8 cellular contexts compared by ENCODE assay signal in genomic region chr17:64128787-64129514, GRCh38. TPM values are rescaled to one million over a fixed set of nuclear protein-coding genes. Genes with fewer than 3 reads are reported as not detected.
DNase-seq lines count a peak whose midpoint lies in the region; ATAC-seq, FAIRE-seq and TF ChIP-seq lines count a peak whose summit lies in the region.

No MANE protein-coding gene starts in this region.

- H4K20me1 ChIP-seq in SK-N-SH (ENCODE audit: insufficient read depth): no peaks in the 10 kb centered on the region

- H3K4me3 Mint-ChIP-seq in endodermal cell (peak overlapping the region; percentile 62), natural killer cell (peak overlapping the region; percentile 92)

- TF ChIP-seq EP300 in A549 (IDR thresholded peaks at IDR 0.05) (no peak), SK-N-SH (IDR thresholded peaks at IDR 0.05; ENCODE audit: borderline replicate concordance in 1 of 2, low read depth in 1 of 2, low read length in 1 of 2) (no peak)

- H3K9ac ChIP-seq in SK-N-SH (peak overlapping the region; percentile 81), endodermal cell (ENCODE audit: extremely low read depth, low read length, poor library complexity, severe bottlenecking) (peak overlapping the region; percentile 45)

- TF ChIP-seq POLR2A in A549 (IDR thresholded peaks at IDR 0.05; ENCODE audit: low read length): no peak

- TF ChIP-seq CTCF in A549 (IDR thresholded peaks at IDR 0.05) (no peak), GM12875 (IDR thresholded peaks at IDR 0.05; ENCODE audit: borderline replicate concordance, insufficient read depth, low read depth, low read length) (no peak), SK-N-SH (IDR thresholded peaks at IDR 0.05) (no peak), endodermal cell (conservative IDR thresholded peaks at IDR 0.05) (no peak), natural killer cell (IDR thresholded peaks at IDR 0.05) (no peak), GM10266 (IDR thresholded peaks at IDR 0.05; ENCODE audit: control insufficient read depth, insufficient read depth, low read depth, missing control alignments) (no peak)

- H3K27me3 ChIP-seq in SK-N-SH (ENCODE audit: insufficient read depth): no peaks in the 10 kb centered on the region
- peaks cover 23% of the 10 kb centered on the region for H3K27me3 ChIP-seq in endodermal cell (ENCODE audit: control insufficient read depth, insufficient read depth, low read length, poor library complexity, severe bottlenecking)

- CTCF ChIA-PET in A549 (lab: Yijun Ruan, JAX): interaction anchor here (0.7 to 29.0 kb wide), 11 partner anchors 16 to 225 kb away, joined by 3 to 863 read pairs (median 5); partner anchors contain the start of genes CSHL1 and GH1
- CTCF ChIA-PET in SK-N-SH (lab: Yijun Ruan, JAX): interaction anchor here (1.0 to 29.1 kb wide), 9 partner anchors 8 to 210 kb away, joined by 3 to 810 read pairs (median 47); partner anchors contain the start of genes GH1 and ICAM2

- FAIRE-seq in A549 (lab: Jason Lieb, UNC): no peak

- H3K9me2 ChIP-seq in SK-N-SH: no peaks in the 10 kb centered on the region

- H3K27ac ChIP-seq in A549: peak overlapping the region; percentile 85 to 95
- H3K27ac ChIP-seq in SK-N-SH (ENCODE audit: low read depth in 2 of 2, low read length in 1 of 2): peak overlapping the region; percentile 62 to 68
- H3K27ac ChIP-seq in endodermal cell (ENCODE audit: low read depth, low read length): no peak overlapping the region

- H3K27ac Mint-ChIP-seq in endodermal cell (peak overlapping the region; percentile 8), natural killer cell (peak overlapping the region; percentile 78 to 84)

- WGBS in A549 (ENCODE audit: missing lambda C conversion rate): 7% methylated on average over 15 of the region's 15 CpGs
- 30% methylated on average over 15 of the region's 15 CpGs for WGBS in SK-N-SH (ENCODE audit: low lambda C conversion rate)
- 30% methylated on average over 13 to 15 of the region's 15 CpGs for WGBS in endodermal cell (ENCODE audit: insufficient coverage in 1 of 2, insufficient read length in 1 of 2), 2 experiments

- H3K9me3 ChIP-seq in A549 (no peaks in the 10 kb centered on the region), SK-N-SH (no peaks in the 10 kb centered on the region), endodermal cell (ENCODE audit: control insufficient read depth, low read length) (no peaks in the 10 kb centered on the region)

- peak overlapping the region; percentile 80 for H3K4me3 ChIP-seq in A549
- peak overlapping the region; percentile 75 for H3K4me3 ChIP-seq in GM12875 (ENCODE audit: low read depth, low read length)
- peak overlapping the region; percentile 72 to 82 for H3K4me3 ChIP-seq in SK-N-SH (ENCODE audit: low read depth in 2 of 2, low read length in 1 of 2)
- peak overlapping the region; percentile 83 for H3K4me3 ChIP-seq in endodermal cell (ENCODE audit: low read length)

- H3K79me2 ChIP-seq in SK-N-SH (ENCODE audit: insufficient read depth): peaks cover 48% of the 10 kb centered on the region

- TF ChIP-seq RAD21 in A549 (conservative IDR thresholded peaks at IDR 0.05 in 1 of 2, IDR thresholded peaks at IDR 0.05 in 1 of 2) (no peak), SK-N-SH (IDR thresholded peaks at IDR 0.05; ENCODE audit: low read length) (no peak)

- H2AFZ ChIP-seq in SK-N-SH (ENCODE audit: low read depth): peak overlapping the region; percentile 77

- H3K4me1 Mint-ChIP-seq in endodermal cell (peaks cover 5% of the 10 kb centered on the region), natural killer cell (peaks cover 34 to 54% of the 10 kb centered on the region in 2 donors)

- DNase-seq in A549 (ENCODE audit: low read depth in 1 of 2, low spot score in 1 of 2) (peak; percentile 51 to 69), SK-N-SH (no peak), endodermal cell (no peak), natural killer cell (no peak), GM10266 (ENCODE audit: extremely low spot score) (no peak), GM19240 (ENCODE audit: insufficient read length, low spot score) (no peak)

- H3K4me1 ChIP-seq in A549 (peaks cover 35% of the 10 kb centered on the region), SK-N-SH (ENCODE audit: control insufficient read depth in 1 of 2, insufficient read depth in 2 of 2, low read depth in 1 of 2, low read length in 1 of 2) (peaks cover 13 to 18% of the 10 kb centered on the region in 2 experiments; a peak in 3 of 4 replicates), endodermal cell (ENCODE audit: control insufficient read depth, insufficient read depth, low read length) (peaks cover 5% of the 10 kb centered on the region)

- H3K9me3 Mint-ChIP-seq in endodermal cell: no peaks in the 10 kb centered on the region
- no peaks in the 10 kb centered on the region for H3K9me3 Mint-ChIP-seq in natural killer cell

- H3K27me3 Mint-ChIP-seq in endodermal cell (ENCODE audit: insufficient read depth): peaks cover 21% of the 10 kb centered on the region
- no peaks in the 10 kb centered on the region for H3K27me3 Mint-ChIP-seq in natural killer cell (ENCODE audit: low read depth in 2 of 2)

- H3K36me3 ChIP-seq in SK-N-SH (replicated peaks in 1 of 2; ENCODE audit: control insufficient read depth in 1 of 2, insufficient read depth in 2 of 2, low read length in 1 of 2) (no peaks in the 10 kb centered on the region), endodermal cell (ENCODE audit: control insufficient read depth, insufficient read depth, low read length) (no peaks in the 10 kb centered on the region)

- peak; percentile 10 to 21; a peak in 3 of 6 replicates for ATAC-seq in A549
- no peak for ATAC-seq in natural killer cell
- ATAC-seq in HG03378 (IDR thresholded peaks at IDR 0.05; ENCODE audit: unreplicated experiment): no peak

- H3F3A ChIP-seq in SK-N-SH (replicated peaks; ENCODE audit: insufficient read depth): peaks cover 8% of the 10 kb centered on the region

- POLR2A ChIA-PET in A549 (lab: Yijun Ruan, JAX): interaction anchor here (1.0 to 3.5 kb wide), 12 partner anchors 8 to 150 kb away, joined by 4 to 27 read pairs (median 6); no protein-coding TSS in a partner anchor
- POLR2A ChIA-PET in SK-N-SH (lab: Yijun Ruan, JAX): interaction anchor here (0.7 to 2.0 kb wide), 7 partner anchors 10 to 285 kb away, joined by 3 to 7 read pairs (median 4); no protein-coding TSS in a partner anchor

- intact Hi-C loops in natural killer cell (cut with micrococcal nuclease): no loop called here

- H3K36me3 Mint-ChIP-seq in endodermal cell (ENCODE audit: low read depth) (peaks cover 2% of the 10 kb centered on the region), natural killer cell (no peaks in the 10 kb centered on the region)

- H3K4me2 ChIP-seq in A549 (peak overlapping the region; percentile 91), SK-N-SH (peak overlapping the region; percentile 95)

TF ChIP-seq in A549, 52 proteins besides CTCF, POLR2A, EP300 and RAD21:
- no peak for TF ChIP-seq RCOR1 (IDR thresholded peaks at IDR 0.05; ENCODE audit: low read depth, low read length)
- 0 out of 2 replicates have a peak, but pooled peaks have one; percentile 4 for TF ChIP-seq MAX (IDR thresholded peaks at IDR 0.05)
- no peak for TF ChIP-seq NFE2L2 (conservative IDR thresholded peaks at IDR 0.05; ENCODE audit: low read length)
- no peak for TF ChIP-seq NR3C1 (IDR thresholded peaks at IDR 0.05)
- TF ChIP-seq GATA3 (IDR thresholded peaks at IDR 0.05; ENCODE audit: borderline replicate concordance): no peak

TF ChIP-seq in SK-N-SH, 30 proteins besides CTCF, POLR2A, EP300 and RAD21:
- TF ChIP-seq MXI1 (IDR thresholded peaks at IDR 0.05; ENCODE audit: low read depth, low read length): no peak
- TF ChIP-seq FOSL2 (IDR thresholded peaks at IDR 0.05; ENCODE audit: borderline replicate concordance, low read depth): no peak
- TF ChIP-seq POLR2AphosphoS5 (IDR thresholded peaks at IDR 0.05; ENCODE audit: low read depth, low read length): no peak
- TF ChIP-seq MAX (IDR thresholded peaks at IDR 0.05; ENCODE audit: low read depth): no peak; the same call in 1 of the 2 replicates
- no peak for TF ChIP-seq NFIC (IDR thresholded peaks at IDR 0.05; ENCODE audit: borderline replicate concordance)
- TF ChIP-seq TEAD4 (IDR thresholded peaks at IDR 0.05; ENCODE audit: borderline replicate concordance, insufficient read depth): no peak
- TF ChIP-seq RCOR1 (IDR thresholded peaks at IDR 0.05; ENCODE audit: low read length): no peak
- no peak for TF ChIP-seq SMC3 (IDR thresholded peaks at IDR 0.05; ENCODE audit: low read depth, low read length)
- TF ChIP-seq ELF1 (IDR thresholded peaks at IDR 0.05): no peak
- TF ChIP-seq FOXM1 (IDR thresholded peaks at IDR 0.05; ENCODE audit: low read depth): no peak
- no peak for TF ChIP-seq USF1 (IDR thresholded peaks at IDR 0.05; ENCODE audit: borderline replicate concordance, low read depth)
- no peak; the same call in 1 of the 2 replicates for TF ChIP-seq TAF1 (IDR thresholded peaks at IDR 0.05; ENCODE audit: borderline replicate concordance, low read depth, low read length)
- TF ChIP-seq FOXJ3 (CRISPR knock-in tag; IDR thresholded peaks at IDR 0.05): no peak
- TF ChIP-seq JUND (IDR thresholded peaks at IDR 0.05): no peak

RNA-seq across cellular contexts. Expression of gene ERN1, which starts 1.0 kb away (rescaled TPM):
- 19.8 and 23.3 TPM in 2 replicates for polyA plus RNA-seq in A549 (2011; rRNA removed)
- polyA plus RNA-seq in A549 (2012; cell fraction: cytosol; rRNA removed): 4.5 and 4.6 TPM in 2 replicates
- polyA plus RNA-seq in A549 (2012; cell fraction: nucleus; rRNA removed): 7.3 and 8.1 TPM in 2 replicates
- polyA plus RNA-seq in A549 (2017; fragmentation: RNase III; extraction: RNeasy Plus Mini Kit Qiagen cat#74134 plus additional on column Dnase treatment): 3.5 to 4.1 TPM (median 3.7 TPM) in 3 replicates
- 39.3 and 44.8 TPM in 2 replicates for polyA minus RNA-seq in A549 (2011; rRNA and poly(A)+ RNA removed)
- polyA plus RNA-seq in SK-N-SH (2012; rRNA removed): 6.9 and 7.3 TPM in 2 replicates
- 5.2 and 6.2 TPM in 2 replicates for polyA plus RNA-seq in SK-N-SH (2012; cell fraction: cytosol; rRNA removed)
- 11.4 and 12.2 TPM in 2 replicates for polyA plus RNA-seq in SK-N-SH (2012; cell fraction: nucleus; rRNA removed)
- total RNA-seq in endodermal cell: 10 to 100 TPM in 1 of 2 donors, 1 to 10 TPM in 1; 9.0 to 13.7 TPM
- 3.0 TPM for polyA plus RNA-seq in endodermal cell (2013, experiment 1 of 2)
- 3.6 TPM for polyA plus RNA-seq in endodermal cell (2013, experiment 2 of 2)
- total RNA-seq in natural killer cell: 10 to 100 TPM; 52.9 to 90.5 (median 67.2) TPM

Comparison
In these comparisons a context has a peak if more than half of its experiments do, and no peak if none do; other contexts are left out.
1. ATAC-seq: peak in A549 (2 of 2); none in natural killer cell (0 of 3) and HG03378 (single experiment).
2. DNase-seq: peak in A549 (2 of 2); none in SK-N-SH (single experiment), endodermal cell (single experiment), natural killer cell (single experiment), GM10266 (single experiment) and GM19240 (single experiment).
3. Of the 12 proteins assayed by ChIP-seq in both A549 and SK-N-SH: peak only in A549: MAX; only in SK-N-SH: none; in both: none; in neither: 11.
4. Peak in every context shown above with its lines, with median percentiles within 50 percentile points of each other: H3K4me3 ChIP-seq.